In the genomic region with DNA sequence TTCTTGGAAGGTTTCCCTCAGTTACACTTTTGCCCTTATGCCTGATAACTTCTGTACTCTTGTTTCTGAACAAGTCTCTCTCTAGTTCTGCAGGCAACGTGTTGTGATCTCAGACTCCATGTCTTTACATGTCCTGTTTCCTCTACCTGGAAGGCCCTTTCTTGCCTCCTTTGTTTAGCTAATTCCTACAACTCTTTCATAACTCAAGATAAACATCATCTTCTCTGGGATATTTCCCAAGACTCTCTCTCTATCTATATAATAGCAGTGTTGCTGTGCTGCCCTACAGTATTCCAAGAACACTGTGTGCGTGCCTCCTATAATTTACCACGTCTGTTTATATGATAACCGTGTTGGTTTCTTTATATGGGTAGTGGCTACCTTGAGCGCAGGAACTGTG, we compare ENCODE assay signal across 21 cellular contexts. TPM values are rescaled to one million over a fixed set of nuclear protein-coding genes. Genes with fewer than 3 reads are reported as not detected.
DNase-seq lines count a peak whose midpoint lies in the region; FAIRE-seq and TF ChIP-seq lines count a peak whose summit lies in the region.
"Had no signal": no experiment of that assay in that cellular context is flagged by ENCODE, and none has a peak within 500 bp of the region (broad histone marks: within the 10 kb centered on the region; RNA-seq: fewer than 3 reads in every experiment).

No MANE protein-coding gene starts in this region.

- H3K36me3 ChIP-seq in breast epithelium (no peaks in the 10 kb centered on the region), bronchial epithelial cell (ENCODE audit: control insufficient read depth, insufficient read depth, low read length) (no peaks in the 10 kb centered on the region), muscle layer of colon (ENCODE audit: insufficient read depth, low read length) (no peaks in the 10 kb centered on the region), osteoblast (ENCODE audit: insufficient read depth, low read length) (no peaks in the 10 kb centered on the region)
- no peaks in the 10 kb centered on the region for H3K36me3 ChIP-seq in effector memory CD4-positive, alpha-beta T cell (ENCODE audit: control insufficient read depth, insufficient read depth, low read length)
- H3K36me3 ChIP-seq: BLaER1, HAP-1 had no signal

- no TSS peak for BruUV-seq in MCF 10A (replicated peaks; lab: Mats Ljungman, UMichigan)

- peak; percentile 41 for DNase-seq in MCF 10A (ENCODE audit: unreplicated experiment)
- DNase-seq in breast epithelium (ENCODE audit: low spot score in 2 of 2), result no peak
- peak; percentile 77 for DNase-seq in bronchial epithelial cell (ENCODE audit: low read depth)
- no peak for DNase-seq in osteoblast (ENCODE audit: insufficient read length, low spot score, missing footprints)
- no peak for DNase-seq in effector memory CD4-positive, alpha-beta T cell
- DNase-seq in Ammon's horn (ENCODE audit: low spot score), result no peak
- DNase-seq: AML-193; Calu3; CD8-positive, alpha-beta T cell; DMS 273 treated with DMSO at 0.1 percent for 48 hours; DMS53; DND-41; EL had no signal

- H3K27me3 Mint-ChIP-seq in MCF 10A (ENCODE audit: insufficient read depth, unreplicated experiment), result no peaks in the 10 kb centered on the region

- H3K4me3 Mint-ChIP-seq in MCF 10A (ENCODE audit: unreplicated experiment), result no peak overlapping the region
- H3K4me3 Mint-ChIP-seq: CD14-positive monocyte; CD8-positive, alpha-beta T cell had no signal

- no peaks in the 10 kb centered on the region for H3K79me2 ChIP-seq in osteoblast (ENCODE audit: insufficient read depth, low read length)

- H3K4me3 ChIP-seq in breast epithelium (no peak overlapping the region), bronchial epithelial cell (ENCODE audit: low read depth, low read length) (no peak overlapping the region), muscle layer of colon (ENCODE audit: low read depth in 1 of 2, low read length in 2 of 2) (no peak overlapping the region), osteoblast (ENCODE audit: insufficient read depth, low read length) (no peak overlapping the region)
- no peak overlapping the region for H3K4me3 ChIP-seq in effector memory CD4-positive, alpha-beta T cell (ENCODE audit: insufficient read depth, low read depth, low read length, poor library complexity, severe bottlenecking)
- H3K4me3 ChIP-seq: A549, BLaER1, GM12878, HAP-1 had no signal

- H3K9me3 Mint-ChIP-seq in MCF 10A (ENCODE audit: unreplicated experiment), result peaks cover 8% of the 10 kb centered on the region
- H3K9me3 Mint-ChIP-seq: CD8-positive, alpha-beta T cell had no signal

- intact Hi-C loops in MCF 10A (cut with micrococcal nuclease) (no loop called here), breast epithelium (cut with DNase I; ENCODE audit: low total_unique reads) (no loop called here)

- no peak overlapping the region for H3K27ac Mint-ChIP-seq in MCF 10A (ENCODE audit: low read depth, unreplicated experiment)
- H3K27ac Mint-ChIP-seq: CD14-positive monocyte; CD8-positive, alpha-beta T cell had no signal

- no peaks in the 10 kb centered on the region for H4K20me1 ChIP-seq in osteoblast (ENCODE audit: insufficient read depth, low read length)
- H4K20me1 ChIP-seq: BLaER1 had no signal

- H3K36me3 Mint-ChIP-seq in MCF 10A (ENCODE audit: insufficient read depth, unreplicated experiment), result no peaks in the 10 kb centered on the region
- H3K36me3 Mint-ChIP-seq: CD14-positive monocyte; CD8-positive, alpha-beta T cell had no signal

- no peak overlapping the region for H3K9ac ChIP-seq in muscle layer of colon (ENCODE audit: low read length)
- H3K9ac ChIP-seq: BLaER1 had no signal

- H3K27me3 ChIP-seq in breast epithelium (no peaks in the 10 kb centered on the region), bronchial epithelial cell (ENCODE audit: control insufficient read depth, insufficient read depth, low read length) (no peaks in the 10 kb centered on the region), muscle layer of colon (ENCODE audit: control insufficient read depth in 1 of 2, insufficient read depth in 2 of 2, low read length in 2 of 2) (no peaks in the 10 kb centered on the region), osteoblast (ENCODE audit: insufficient read depth, low read length) (no peaks in the 10 kb centered on the region)
- H3K27me3 ChIP-seq in effector memory CD4-positive, alpha-beta T cell (replicated peaks; ENCODE audit: control insufficient read depth, insufficient read depth, low read length, poor library complexity, severe bottlenecking), result no peaks in the 10 kb centered on the region
- H3K27me3 ChIP-seq: BLaER1 had no signal

- no peaks in the 10 kb centered on the region for H3K4me1 ChIP-seq in breast epithelium
- peaks cover 19% of the 10 kb centered on the region for H3K4me1 ChIP-seq in muscle layer of colon (ENCODE audit: insufficient read depth, low read length)
- no peaks in the 10 kb centered on the region for H3K4me1 ChIP-seq in osteoblast (ENCODE audit: insufficient read depth, low read length)
- no peaks in the 10 kb centered on the region for H3K4me1 ChIP-seq in effector memory CD4-positive, alpha-beta T cell (ENCODE audit: control insufficient read depth, insufficient read depth, low read length, poor library complexity, severe bottlenecking)
- H3K4me1 ChIP-seq: A549, BLaER1, HAP-1 had no signal

- no peak for FAIRE-seq in bronchial epithelial cell (lab: Jason Lieb, UNC)
- FAIRE-seq: A549, GM12878 had no signal

- H2AFZ ChIP-seq in osteoblast (ENCODE audit: low read length), result no peak overlapping the region

- H3K4me1 Mint-ChIP-seq in MCF 10A (ENCODE audit: insufficient read depth, unreplicated experiment), result no peaks in the 10 kb centered on the region
- H3K4me1 Mint-ChIP-seq: CD14-positive monocyte had no signal

- H3K9me3 ChIP-seq in breast epithelium (no peaks in the 10 kb centered on the region), muscle layer of colon (ENCODE audit: low read length) (no peaks in the 10 kb centered on the region), osteoblast (ENCODE audit: low read depth, low read length) (no peaks in the 10 kb centered on the region)
- no peaks in the 10 kb centered on the region for H3K9me3 ChIP-seq in effector memory CD4-positive, alpha-beta T cell (ENCODE audit: control insufficient read depth, low read length)
- H3K9me3 ChIP-seq: A549, BLaER1, HAP-1 had no signal

- TF ChIP-seq POLR2A in breast epithelium (IDR thresholded peaks at IDR 0.05), result no peak

- POLR2A ChIA-PET in MCF 10A (lab: Yijun Ruan, JAX), result interaction anchor here (1.1 kb wide), 1 partner anchor 12 kb away, joined by 3 read pairs; no protein-coding TSS in a partner anchor

- CTCF ChIA-PET in MCF 10A (lab: Yijun Ruan, JAX), result interaction anchor here (0.6 to 1.5 kb wide), 5 partner anchors 8 to 1655 kb away, joined by 3 to 5 read pairs (median 3); a partner anchor contains a TSS

- H3K4me2 ChIP-seq in osteoblast (ENCODE audit: insufficient read depth, low read length), result no peak overlapping the region
- H3K4me2 ChIP-seq: A549, BLaER1 had no signal

- H3K27ac ChIP-seq in breast epithelium (no peak overlapping the region), muscle layer of colon (ENCODE audit: low read depth, low read length) (peak overlapping the region; percentile 30), osteoblast (ENCODE audit: low read depth, low read length) (no peak overlapping the region)
- H3K27ac ChIP-seq in effector memory CD4-positive, alpha-beta T cell (ENCODE audit: insufficient read depth, low read length, poor library complexity, severe bottlenecking), result no peak overlapping the region
- H3K27ac ChIP-seq: 22Rv1, A549, BLaER1 had no signal

- TF ChIP-seq CTCF in MCF 10A (IDR thresholded peaks at IDR 0.05; ENCODE audit: unreplicated experiment) (no peak), breast epithelium (IDR thresholded peaks at IDR 0.05) (no peak), bronchial epithelial cell (IDR thresholded peaks at IDR 0.05; ENCODE audit: insufficient read depth, low read length, severe bottlenecking) (no peak), osteoblast (IDR thresholded peaks at IDR 0.05; ENCODE audit: extremely low read depth, low read depth, low read length) (no peak)

RNA-seq across cellular contexts. Expression of a gene that starts 47.8 kb away (rescaled TPM):
- total RNA-seq in MCF 10A (2022) (0.56 and 0.71 TPM in 2 replicates), breast epithelium (1 to 10 TPM; 1.6 to 4.8 (median 4.6) TPM), bronchial epithelial cell (1.0 and 1.6 TPM in 2 replicates), osteoblast (under 0.01 and 0.29 TPM in 2 replicates)
- total RNA-seq: CD8-positive, alpha-beta T cell; G401 had no signal

Comparison
In these comparisons a context has a peak if more than half of its experiments do, and no peak if none do; other contexts are left out.
1. DNase-seq: peak in MCF 10A (single experiment) and bronchial epithelial cell (single experiment); none in breast epithelium (0 of 2), osteoblast (single experiment), effector memory CD4-positive, alpha-beta T cell (0 of 3) and Ammon's horn (single experiment).